8 cellular contexts compared by ENCODE assay signal in genomic region chr2:31333527-31334183, GRCh38.
DNase-seq lines count a peak whose midpoint lies in the region; ATAC-seq and TF ChIP-seq lines count a peak whose summit lies in the region.

No MANE protein-coding gene starts in this region.

- H3K4me3 ChIP-seq in AG09309 (ENCODE audit: control insufficient read depth, low read depth, low read length) = no peak overlapping the region
- H3K4me3 ChIP-seq in lower lobe of right lung = no peak overlapping the region

- TF ChIP-seq CTCF in AG09309 (IDR thresholded peaks at IDR 0.05; ENCODE audit: control insufficient read depth, insufficient read depth, low read depth, low read length, missing control alignments) (peak; percentile 95), lower lobe of right lung (IDR thresholded peaks at IDR 0.05) (peak; percentile 95)

- H3K27ac Mint-ChIP-seq in activated CD4-positive, alpha-beta T cell treated with anti-CD3 and anti-CD28 coated beads, Interleukin-2, amount 10 ng/mL, durations not matched to agents 7 days and 5 days = no peak overlapping the region

- H3K4me3 Mint-ChIP-seq in activated CD4-positive, alpha-beta T cell treated with anti-CD3 and anti-CD28 coated beads, Interleukin-2, amount 10 ng/mL, durations not matched to agents 7 days and 5 days = no peak overlapping the region

- peaks cover 2% of the 10 kb centered on the region for H3K4me1 ChIP-seq in lower lobe of right lung

- ATAC-seq in GM18867 (IDR thresholded peaks at IDR 0.05; ENCODE audit: unreplicated experiment) (peak; percentile 91), HG03159 (IDR thresholded peaks at IDR 0.05; ENCODE audit: unreplicated experiment) (peak; percentile 92), lower lobe of right lung (peak; percentile 82 to 88)

- peak; percentile 48 for DNase-seq in AG09309 (ENCODE audit: low read depth)
- peak; percentile 75 for DNase-seq in NCI-H460 (ENCODE audit: extremely low read depth, low read depth)
- peak; percentile 86 for DNase-seq in activated CD4-positive, alpha-beta T cell treated with anti-CD3 and anti-CD28 coated beads, Interleukin-2, amount 10 ng/mL, durations not matched to agents 7 days and 5 days
- DNase-seq in dermis blood vessel endothelial cell = peak; percentile 77
- DNase-seq in lower lobe of right lung = peak; percentile 78
- DNase-seq in stimulated activated CD8-positive, alpha-beta memory T cell treated with anti-CD3 and anti-CD28 coated beads, Interleukin-12 subunit alpha, Interleukin-12 subunit beta, amount 100 ng/mL, for 24 hours (ENCODE audit: extremely low read depth) = peak; percentile 33

- H3K27me3 Mint-ChIP-seq in activated CD4-positive, alpha-beta T cell treated with anti-CD3 and anti-CD28 coated beads, Interleukin-2, amount 10 ng/mL, durations not matched to agents 7 days and 5 days = peaks cover 8% of the 10 kb centered on the region

- H3K4me1 Mint-ChIP-seq in activated CD4-positive, alpha-beta T cell treated with anti-CD3 and anti-CD28 coated beads, Interleukin-2, amount 10 ng/mL, durations not matched to agents 7 days and 5 days = no peaks in the 10 kb centered on the region

- CTCF ChIA-PET in activated CD4-positive, alpha-beta T cell treated with anti-CD3 and anti-CD28 coated beads, Interleukin-2, amount 10 ng/mL, durations not matched to agents 7 days and 5 days (lab: Charles Lee) = interaction anchor here (0.9 to 3.0 kb wide), 12 partner anchors 11 to 1169 kb away, joined by 3 to 16 read pairs (median 4); partner anchors contain the start of gene GALNT14

- no peaks in the 10 kb centered on the region for H3K9me3 ChIP-seq in lower lobe of right lung

- POLR2A ChIA-PET in activated CD4-positive, alpha-beta T cell treated with anti-CD3 and anti-CD28 coated beads, Interleukin-2, amount 10 ng/mL, durations not matched to agents 7 days and 5 days (lab: Charles Lee) = interaction anchor here (0.6 kb wide), 1 partner anchor 118 kb away, joined by 3 read pairs; no protein-coding TSS in a partner anchor

- H3K9me3 Mint-ChIP-seq in activated CD4-positive, alpha-beta T cell treated with anti-CD3 and anti-CD28 coated beads, Interleukin-2, amount 10 ng/mL, durations not matched to agents 7 days and 5 days = no peaks in the 10 kb centered on the region

- no peak overlapping the region for H3K27ac ChIP-seq in lower lobe of right lung

- H3K27me3 ChIP-seq in lower lobe of right lung (ENCODE audit: low read depth) = no peaks in the 10 kb centered on the region

- intact Hi-C loops in lower lobe of right lung (cut with DNase I) = loop anchor here (10.0 kb wide), 1 partner anchor 619 kb away; no protein-coding TSS in a partner anchor

- no peaks in the 10 kb centered on the region for H3K36me3 ChIP-seq in lower lobe of right lung

- H3K36me3 Mint-ChIP-seq in activated CD4-positive, alpha-beta T cell treated with anti-CD3 and anti-CD28 coated beads, Interleukin-2, amount 10 ng/mL, durations not matched to agents 7 days and 5 days (ENCODE audit: low read depth) = no peaks in the 10 kb centered on the region

Comparison
In these comparisons a context has a peak if more than half of its experiments do, and no peak if none do; other contexts are left out.
1. DNase-seq: peak in every context shown above with its lines; median percentile 86 in activated CD4-positive, alpha-beta T cell treated with anti-CD3 and anti-CD28 coated beads, Interleukin-2, amount 10 ng/mL, durations not matched to agents 7 days and 5 days; 78 in lower lobe of right lung; 77 in dermis blood vessel endothelial cell; 75 in NCI-H460; 48 in AG09309; 33 in stimulated activated CD8-positive, alpha-beta memory T cell treated with anti-CD3 and anti-CD28 coated beads, Interleukin-12 subunit alpha, Interleukin-12 subunit beta, amount 100 ng/mL, for 24 hours.